ENCODE assay signal across 25 cellular contexts in genomic region chr16:10683160-10683559, GRCh38. TPM values are rescaled to one million over a fixed set of nuclear protein-coding genes. Genes with fewer than 3 reads are reported as not detected.
DNase-seq lines count a peak whose midpoint lies in the region; ATAC-seq and TF ChIP-seq lines count a peak whose summit lies in the region.
"Had no signal": no experiment of that assay in that cellular context is flagged by ENCODE, and none has a peak within 500 bp of the region (broad histone marks: within the 10 kb centered on the region; RNA-seq: fewer than 3 reads in every experiment).

No MANE protein-coding gene starts in this region.

- intact Hi-C loops in left ventricle myocardium inferior (cut with micrococcal nuclease) (no loop called here), posterior vena cava (cut with DNase I) (no loop called here), psoas muscle (cut with DNase I) (no loop called here)

- no peak overlapping the region for H3T11ph ChIP-seq in H9 (ENCODE audit: low read length)

- H2AK5ac ChIP-seq in H9 (ENCODE audit: insufficient read length, low read length), result no peak overlapping the region

- H3K9me3 ChIP-seq in H9 (ENCODE audit: control insufficient read depth, low read depth, low read length) (no peaks in the 10 kb centered on the region), left ventricle myocardium inferior (replicated peaks) (no peaks in the 10 kb centered on the region), psoas muscle (no peaks in the 10 kb centered on the region)
- H3K9me3 ChIP-seq: body of pancreas, stomach, transverse colon had no signal

- H3K4me2 ChIP-seq in H9 (ENCODE audit: insufficient read depth, insufficient read length, low read length), result no peak overlapping the region
- H3K4me2 ChIP-seq: KMS-11 had no signal

- H3K27ac ChIP-seq in H9 (ENCODE audit: insufficient read length, low read depth, low read length) (no peak overlapping the region), left ventricle myocardium inferior (replicated peaks) (peak overlapping the region; percentile 27), psoas muscle (no peak overlapping the region)
- H3K27ac ChIP-seq: body of pancreas, epithelial cell of prostate, KMS-11, stomach, transverse colon had no signal

- no peaks in the 10 kb centered on the region for H3K36me3 Mint-ChIP-seq in H9 (ENCODE audit: insufficient read depth in 1 of 3, low read depth in 3 of 3)
- no peaks in the 10 kb centered on the region for H3K36me3 Mint-ChIP-seq in T-cell
- H3K36me3 Mint-ChIP-seq: CD14-positive monocyte; natural killer cell treated with Interleukin-12 subunit alpha and Interleukin-12 subunit beta and Interleukin-15 and Interleukin-18, amount 100 ng/mL, for 72 hours had no signal

- no peak overlapping the region for H3K56ac ChIP-seq in H9 (ENCODE audit: insufficient read length, low read depth, low read length)

- POLR2A ChIA-PET in T-cell (lab: Charles Lee), result no interaction called here

- no peak overlapping the region for H2BK5ac ChIP-seq in H9 (ENCODE audit: insufficient read length, low read length)

- H3K23me2 ChIP-seq in H9 (ENCODE audit: insufficient read length, low read depth, low read length, poor library complexity, severe bottlenecking), result no peaks in the 10 kb centered on the region

- no peaks in the 10 kb centered on the region for H3K27me3 ChIP-seq in H9 (ENCODE audit: insufficient read depth, low read length)
- no peaks in the 10 kb centered on the region for H3K27me3 ChIP-seq in left ventricle myocardium inferior (ENCODE audit: low read depth)
- peaks cover 0 to 3% (median 0%) of the 10 kb centered on the region in 3 donors for H3K27me3 ChIP-seq in psoas muscle (ENCODE audit: insufficient read depth in 3 of 3, low read length in 2 of 3)
- H3K27me3 ChIP-seq: body of pancreas, stomach, transverse colon had no signal

- 100% methylated on average over 2 of the region's 8 CpGs for WGBS in H9 (ENCODE audit: extremely low coverage, insufficient read length, low lambda C conversion rate)
- WGBS in psoas muscle, 3 donors, result 24 to 34% (median 26%) methylated on average over 8 of the region's 8 CpGs

- H3K27me3 Mint-ChIP-seq in H9 (ENCODE audit: low read depth) (peaks cover 7% of the 10 kb centered on the region), T-cell (peaks cover 10 to 14% of the 10 kb centered on the region in 2 donors)

- no peak overlapping the region for H4K5ac ChIP-seq in H9 (ENCODE audit: insufficient read length, low read depth, low read length)

- H3K4me1 ChIP-seq in H9 (ENCODE audit: insufficient read depth, low read length), result peaks cover 2% of the 10 kb centered on the region; the same call in 1 of the 2 replicates
- H3K4me1 ChIP-seq in left ventricle myocardium inferior, result peaks cover 23% of the 10 kb centered on the region
- H3K4me1 ChIP-seq in psoas muscle, result no peaks in the 10 kb centered on the region
- H3K4me1 ChIP-seq: transverse colon had no signal

- no peak for TF ChIP-seq CTCF in H9 (conservative IDR thresholded peaks at IDR 0.05)
- TF ChIP-seq CTCF in left ventricle myocardium inferior (IDR thresholded peaks at IDR 0.05; ENCODE audit: borderline replicate concordance), result no peak
- TF ChIP-seq CTCF in psoas muscle (IDR thresholded peaks at IDR 0.05), result no peak

- H3K23ac ChIP-seq in H9 (ENCODE audit: insufficient read length, low read depth, low read length), result no peak overlapping the region

- H3K4me3 ChIP-seq in left ventricle myocardium inferior, result no peak overlapping the region
- no peak overlapping the region for H3K4me3 ChIP-seq in psoas muscle
- H3K4me3 ChIP-seq: body of pancreas, stomach, transverse colon had no signal

- H3K14ac ChIP-seq in H9 (ENCODE audit: insufficient read depth, low read length), result no peak overlapping the region

- no peak overlapping the region for H3K18ac ChIP-seq in H9 (ENCODE audit: insufficient read length, low read depth, low read length)

- H3K79me2 ChIP-seq in H9 (ENCODE audit: insufficient read depth, low read length), result no peaks in the 10 kb centered on the region

- ATAC-seq in psoas muscle (no peak), T-cell (replicated peaks in 1 of 4) (no peak), HG03108 (IDR thresholded peaks at IDR 0.05; ENCODE audit: unreplicated experiment) (no peak)
- ATAC-seq: activated T-cell treated with anti-CD3 and anti-CD28 coated beads, Interleukin-2, amount 50 U/mL, for 4 hours; body of pancreas; natural killer cell treated with Interleukin-12 subunit alpha and Interleukin-12 subunit beta and Interleukin-15 and Interleukin-18, amount 100 ng/mL, for 72 hours; PC-3 had no signal

- no peak overlapping the region for H2BK15ac ChIP-seq in H9 (ENCODE audit: low read depth, low read length)

- H2AFZ ChIP-seq in H9 (ENCODE audit: low read length), result no peak overlapping the region

- H2BK12ac ChIP-seq in H9 (ENCODE audit: insufficient read length, low read depth, low read length), result no peak overlapping the region

- H2BK120ac ChIP-seq in H9 (ENCODE audit: low read depth, low read length, poor library complexity, severe bottlenecking), result no peak overlapping the region

- no peak overlapping the region for H3K4ac ChIP-seq in H9 (ENCODE audit: low read depth, low read length)

- no peak overlapping the region for H4K91ac ChIP-seq in H9 (ENCODE audit: insufficient read length, low read depth, low read length)

- H4K8ac ChIP-seq in H9 (replicated peaks; ENCODE audit: insufficient read length, low read depth, low read length), result no peak overlapping the region

- H3K79me1 ChIP-seq in H9 (ENCODE audit: insufficient read depth, low read depth, low read length, poor library complexity, severe bottlenecking), result no peaks in the 10 kb centered on the region

- H3K4me1 Mint-ChIP-seq in H9, result peaks cover 11 to 23% of the 10 kb centered on the region in 2 experiments
- H3K4me1 Mint-ChIP-seq in T-cell, result no peaks in the 10 kb centered on the region
- H3K4me1 Mint-ChIP-seq: CD14-positive monocyte had no signal

- H3K36me3 ChIP-seq in left ventricle myocardium inferior (no peaks in the 10 kb centered on the region), psoas muscle (ENCODE audit: insufficient read depth in 1 of 2, low read depth in 1 of 2) (no peaks in the 10 kb centered on the region)
- H3K36me3 ChIP-seq: stomach, transverse colon had no signal

- no peaks in the 10 kb centered on the region; a peak in 1 of 5 replicates for H3K9me3 Mint-ChIP-seq in H9
- H3K9me3 Mint-ChIP-seq in T-cell, result no peaks in the 10 kb centered on the region
- H3K9me3 Mint-ChIP-seq: activated T-cell treated with anti-CD3 and anti-CD28 coated beads, Interleukin-2, amount 50 U/mL, for 4 hours; natural killer cell treated with Interleukin-12 subunit alpha and Interleukin-12 subunit beta and Interleukin-15 and Interleukin-18, amount 100 ng/mL, for 72 hours had no signal

- H3K4me3 Mint-ChIP-seq in H9 (no peak overlapping the region), T-cell (no peak overlapping the region)
- H3K4me3 Mint-ChIP-seq: activated T-cell treated with anti-CD3 and anti-CD28 coated beads, Interleukin-2, amount 50 U/mL, for 4 hours; CD14-positive monocyte; natural killer cell treated with Interleukin-12 subunit alpha and Interleukin-12 subunit beta and Interleukin-15 and Interleukin-18, amount 100 ng/mL, for 72 hours had no signal

- DNase-seq in H9, result peak; percentile 84
- peak; percentile 7 for DNase-seq in NCI-H69 (lab: John Stamatoyannopoulos, UW)
- no peak for DNase-seq in left ventricle myocardium inferior
- DNase-seq in posterior vena cava (ENCODE audit: low spot score), result peak; percentile 11
- no peak for DNase-seq in NCI-H1436 treated with DMSO at 0.1 percent for 48 hours (lab: John Stamatoyannopoulos, UW)
- no peak for DNase-seq in psoas muscle
- no peak for DNase-seq in T-cell
- DNase-seq: activated CD4-positive, alpha-beta T cell treated with anti-CD3 and anti-CD28 coated beads for 48 hours; activated naive CD4-positive, alpha-beta T cell; activated T-cell treated with anti-CD3 and anti-CD28 coated beads, Interleukin-2, amount 50 U/mL, for 4 hours; body of pancreas; Calu3; EL; NCI-H187 treated with DMSO at 0.1 percent for 48 hours; PC-3; stomach; T-helper 1 cell; transverse colon had no signal

- no peak overlapping the region for H3K27ac Mint-ChIP-seq in H9
- H3K27ac Mint-ChIP-seq in T-cell, result no peak overlapping the region
- H3K27ac Mint-ChIP-seq: CD14-positive monocyte; natural killer cell treated with Interleukin-12 subunit alpha and Interleukin-12 subunit beta and Interleukin-15 and Interleukin-18, amount 100 ng/mL, for 72 hours had no signal

- no peaks in the 10 kb centered on the region for H4K20me1 ChIP-seq in H9 (ENCODE audit: control insufficient read depth, insufficient read depth, insufficient read length)

- H2BK20ac ChIP-seq in H9 (ENCODE audit: low read depth, low read length, poor library complexity, severe bottlenecking), result no peak overlapping the region

- CTCF ChIA-PET in T-cell (lab: Charles Lee), result no interaction called here

- no peak overlapping the region for H3K9ac ChIP-seq in H9 (ENCODE audit: extremely low read depth, insufficient read length, low read length)
- H3K9ac ChIP-seq: KMS-11 had no signal

RNA-seq across cellular contexts. Expression of gene TEKT5, which starts 11.6 kb away (rescaled TPM):
- 0.31 TPM in 1 of 2 replicates, not detected in the other for total RNA-seq in H9 (2021)
- total RNA-seq in left ventricle myocardium inferior, result not detected
- total RNA-seq in posterior vena cava, result under 1 TPM in 1 of 2 donors, not detected in 1; 0.14 TPM
- total RNA-seq in psoas muscle, result not detected
- polyA plus RNA-seq in psoas muscle, result not detected
- not detected for total RNA-seq in T-cell
- total RNA-seq: activated T-cell treated with anti-CD3 and anti-CD28 coated beads, Interleukin-2, amount 50 U/mL, for 4 hours; body of pancreas; Calu3; cerebellum; mononuclear cell; PC-3 had no signal
- polyA plus RNA-seq: CD14-positive monocyte had no signal

Comparison
In these comparisons a context has a peak if more than half of its experiments do, and no peak if none do; other contexts are left out.
1. DNase-seq: peak in H9 (single experiment), NCI-H69 (single experiment) and posterior vena cava (single experiment); none in left ventricle myocardium inferior (single experiment), NCI-H1436 treated with DMSO at 0.1 percent for 48 hours (single experiment), psoas muscle (0 of 2) and T-cell (0 of 34).